ENCODE assay signal across 16 cellular contexts in genomic region chr4:19944251-19944650, GRCh38.
DNase-seq lines count a peak whose midpoint lies in the region; ATAC-seq and TF ChIP-seq lines count a peak whose summit lies in the region.
"Had no signal": no experiment of that assay in that cellular context is flagged by ENCODE, and none has a peak within 500 bp of the region (broad histone marks: within the 10 kb centered on the region; RNA-seq: fewer than 3 reads in every experiment).

No MANE protein-coding gene starts in this region.

- no peak overlapping the region for H3K4me3 ChIP-seq in RWPE2 (ENCODE audit: severe bottlenecking)
- no peak overlapping the region for H3K4me3 ChIP-seq in epithelial cell of esophagus (ENCODE audit: low read length)
- H3K4me3 ChIP-seq in left lung: no peak overlapping the region
- no peak overlapping the region for H3K4me3 ChIP-seq in neuronal stem cell (ENCODE audit: low read length in 2 of 2)

- H3K23ac ChIP-seq in neuronal stem cell (ENCODE audit: low read depth, low read length, poor library complexity): no peak overlapping the region

- H3K36me3 ChIP-seq in RWPE2 (ENCODE audit: low read depth) (no peaks in the 10 kb centered on the region), left lung (no peaks in the 10 kb centered on the region), neuronal stem cell (replicated peaks in 1 of 2; ENCODE audit: control insufficient read depth in 2 of 2, insufficient read depth in 2 of 2, low read length in 2 of 2) (no peaks in the 10 kb centered on the region)

- no peaks in the 10 kb centered on the region for H3K27me3 ChIP-seq in RWPE2 (ENCODE audit: insufficient read depth, poor library complexity, severe bottlenecking)
- no peaks in the 10 kb centered on the region for H3K27me3 ChIP-seq in left lung
- H3K27me3 ChIP-seq in neuronal stem cell (ENCODE audit: control insufficient read depth in 3 of 3, insufficient read depth in 3 of 3, low read depth in 1 of 3, low read length in 3 of 3): no peaks in the 10 kb centered on the region

- no peak overlapping the region for H2AFZ ChIP-seq in neuronal stem cell (ENCODE audit: low read length)

- H3K79me1 ChIP-seq in neuronal stem cell (ENCODE audit: low read depth, low read length): no peaks in the 10 kb centered on the region

- DNase-seq in G401 (ENCODE audit: low spot score) (peak; percentile 19), RWPE2 (ENCODE audit: low spot score) (no peak), epithelial cell of esophagus (ENCODE audit: low read depth) (peak; percentile 62), left lung (no peak), OCI-M1 (lab: John Stamatoyannopoulos, UW) (no peak), GM20000 (ENCODE audit: low spot score) (no peak), NCI-H345 treated with DMSO at 0.1 percent for 48 hours (lab: John Stamatoyannopoulos, UW; ENCODE audit: unreplicated experiment) (no peak), neuronal stem cell (ENCODE audit: low spot score) (no peak)
- DNase-seq: Calu3; CD8-positive, alpha-beta memory T cell; DMS153; IMR-90; NCI-H1694 treated with DMSO at 0.1 percent for 48 hours; Right ventricle myocardium superior had no signal

- H3K27ac ChIP-seq in RWPE2 (ENCODE audit: poor library complexity, severe bottlenecking) (no peak overlapping the region), left lung (no peak overlapping the region), neuronal stem cell (replicated peaks; ENCODE audit: low read length) (no peak overlapping the region)
- H3K27ac ChIP-seq: C4-2B, KMS-11 had no signal

- H3K9ac ChIP-seq in neuronal stem cell (ENCODE audit: low read depth, low read length, poor library complexity): no peak overlapping the region
- H3K9ac ChIP-seq: KMS-11 had no signal

- no peak overlapping the region for H2AK5ac ChIP-seq in neuronal stem cell (ENCODE audit: low read depth, low read length)

- in situ Hi-C loops in G401 (cut with HindIII; ENCODE audit: low sequenced_read_pairs): no loop called here

- no peak overlapping the region for H2BK120ac ChIP-seq in neuronal stem cell (ENCODE audit: low read depth, low read length)

- no peak overlapping the region for H3K4me2 ChIP-seq in neuronal stem cell (ENCODE audit: insufficient read depth, low read length, poor library complexity, severe bottlenecking)
- H3K4me2 ChIP-seq: KMS-11 had no signal

- no peak overlapping the region for H2BK5ac ChIP-seq in neuronal stem cell (ENCODE audit: low read length)

- H3K4ac ChIP-seq in neuronal stem cell (ENCODE audit: low read length): no peak overlapping the region

- ATAC-seq in RWPE2 (ENCODE audit: low read depth) (peak; percentile 17; the same call in 2 of the 3 replicates), left lung (peak; percentile 41)

- TF ChIP-seq CTCF in RWPE2 (IDR thresholded peaks at IDR 0.05; ENCODE audit: poor library complexity, severe bottlenecking): no peak
- no peak for TF ChIP-seq CTCF in epithelial cell of esophagus (IDR thresholded peaks at IDR 0.05; ENCODE audit: insufficient read depth, low read depth, low read length, missing control alignments)
- no peak for TF ChIP-seq CTCF in left lung (IDR thresholded peaks at IDR 0.05)
- no peak for TF ChIP-seq CTCF in GM20000 (IDR thresholded peaks at IDR 0.05; ENCODE audit: extremely low read depth, missing control alignments)

- no peak overlapping the region for H2BK12ac ChIP-seq in neuronal stem cell (ENCODE audit: low read length)

- intact Hi-C loops in left lung (cut with DNase I): no loop called here

- no peak overlapping the region for H4K91ac ChIP-seq in neuronal stem cell (ENCODE audit: low read depth, low read length, poor library complexity)

- no peak overlapping the region for H3K14ac ChIP-seq in neuronal stem cell (ENCODE audit: low read length)

- H3K9me3 ChIP-seq in RWPE2 (ENCODE audit: severe bottlenecking) (no peaks in the 10 kb centered on the region), left lung (no peaks in the 10 kb centered on the region), neuronal stem cell (replicated peaks in 1 of 2; ENCODE audit: control insufficient read depth in 2 of 2, insufficient read depth in 1 of 2, low read depth in 1 of 2, low read length in 2 of 2) (peaks cover 0 to 4% of the 10 kb centered on the region in 2 donors)

- no peak overlapping the region for H4K8ac ChIP-seq in neuronal stem cell (ENCODE audit: low read depth, low read length)

- H3K4me1 ChIP-seq in RWPE2 (ENCODE audit: insufficient read depth, poor library complexity, severe bottlenecking) (peaks cover 36% of the 10 kb centered on the region), left lung (peaks cover 0 to 8% of the 10 kb centered on the region in 2 donors), neuronal stem cell (ENCODE audit: control insufficient read depth in 2 of 2, insufficient read depth in 1 of 2, low read depth in 1 of 2, low read length in 2 of 2) (peaks cover 8 to 18% of the 10 kb centered on the region in 2 donors)

- no peak overlapping the region for H2BK15ac ChIP-seq in neuronal stem cell (ENCODE audit: low read length)

- H3K18ac ChIP-seq in neuronal stem cell (ENCODE audit: low read length): no peak overlapping the region

Comparison
In these comparisons a context has a peak if more than half of its experiments do, and no peak if none do; other contexts are left out.
1. DNase-seq: peak in G401 (single experiment) and epithelial cell of esophagus (single experiment); none in RWPE2 (single experiment), left lung (0 of 2), OCI-M1 (single experiment), GM20000 (single experiment), NCI-H345 treated with DMSO at 0.1 percent for 48 hours (single experiment) and neuronal stem cell (single experiment).